In genomic region chr2:204019572-204020501, GRCh38 we compare ENCODE assay signal across 10 cellular contexts.
DNase-seq lines count a peak whose midpoint lies in the region; ATAC-seq and TF ChIP-seq lines count a peak whose summit lies in the region.
"Had no signal": no experiment of that assay in that cellular context is flagged by ENCODE, and none has a peak within 500 bp of the region (broad histone marks: within the 10 kb centered on the region; RNA-seq: fewer than 3 reads in every experiment).

No MANE protein-coding gene starts in this region.

- peaks cover 4% of the 10 kb centered on the region for H3K4me1 ChIP-seq in effector memory CD4-positive, alpha-beta T cell (ENCODE audit: control insufficient read depth, insufficient read depth, low read length, poor library complexity, severe bottlenecking)
- H3K4me1 ChIP-seq in neuronal stem cell (ENCODE audit: control insufficient read depth in 2 of 2, insufficient read depth in 1 of 2, low read depth in 1 of 2, low read length in 2 of 2) = peaks cover under 1 to 4% of the 10 kb centered on the region in 2 donors

- H2BK15ac ChIP-seq in neuronal stem cell (ENCODE audit: low read length) = no peak overlapping the region

- H3K9me3 ChIP-seq in effector memory CD4-positive, alpha-beta T cell (ENCODE audit: control insufficient read depth, low read length) = no peaks in the 10 kb centered on the region
- H3K9me3 ChIP-seq in neuronal stem cell (replicated peaks in 1 of 2; ENCODE audit: control insufficient read depth in 2 of 2, insufficient read depth in 1 of 2, low read depth in 1 of 2, low read length in 2 of 2) = no peaks in the 10 kb centered on the region

- no peak for TF ChIP-seq CTCF in HFFc6 (IDR thresholded peaks at IDR 0.05)

- no peak overlapping the region for H3K9ac ChIP-seq in neuronal stem cell (ENCODE audit: low read depth, low read length, poor library complexity)
- H3K9ac ChIP-seq: parathyroid adenoma had no signal

- no peaks in the 10 kb centered on the region for H3K79me1 ChIP-seq in neuronal stem cell (ENCODE audit: low read depth, low read length)

- no peak overlapping the region for H3K27ac Mint-ChIP-seq in HFFc6
- H3K27ac Mint-ChIP-seq: dendritic cell treated with granulocyte-macrophage colony-stimulating factor and Interleukin-4, amounts not matched to agents 40 ng/mL and 50 ng/mL, for 4 days had no signal

- H3K27ac ChIP-seq in effector memory CD4-positive, alpha-beta T cell (ENCODE audit: insufficient read depth, low read length, poor library complexity, severe bottlenecking) = no peak overlapping the region
- no peak overlapping the region for H3K27ac ChIP-seq in neuronal stem cell (replicated peaks; ENCODE audit: low read length)
- H3K27ac ChIP-seq: parathyroid adenoma had no signal

- no peaks in the 10 kb centered on the region for H3K9me3 Mint-ChIP-seq in HFFc6
- H3K9me3 Mint-ChIP-seq: dendritic cell treated with granulocyte-macrophage colony-stimulating factor and Interleukin-4, amounts not matched to agents 40 ng/mL and 50 ng/mL, for 4 days had no signal

- DNase-seq in GM04504 (ENCODE audit: low read depth) = peak; percentile 3
- DNase-seq in HFFc6 = peak; percentile 50
- peak; percentile 47 for DNase-seq in activated CD4-positive, CD25-positive, alpha-beta regulatory T cell treated with anti-CD3 and anti-CD28 coated beads, Interleukin-2, amount 50 U/mL, for 72 hours
- DNase-seq in kidney tubule cell (ENCODE audit: low spot score) = peak; percentile 90
- no peak for DNase-seq in effector memory CD4-positive, alpha-beta T cell
- no peak for DNase-seq in neuronal stem cell (ENCODE audit: low spot score)
- no peak for DNase-seq in COLO668 (lab: John Stamatoyannopoulos, UW; ENCODE audit: unreplicated experiment)

- H3K36me3 Mint-ChIP-seq in HFFc6 (ENCODE audit: low read depth) = no peaks in the 10 kb centered on the region

- peaks cover 5% of the 10 kb centered on the region; the same call in 1 of the 2 replicates for H3K4me1 Mint-ChIP-seq in HFFc6 (ENCODE audit: low read depth)

- no peak overlapping the region for H3K4me2 ChIP-seq in neuronal stem cell (ENCODE audit: insufficient read depth, low read length, poor library complexity, severe bottlenecking)

- WGBS in neuronal stem cell (ENCODE audit: extremely low coverage in 2 of 2, insufficient read length in 2 of 2, insufficient replicate concordance in 1 of 2), 2 donors = no CpG with 5 or more reads among the region's 6 CpGs

- H3K27me3 ChIP-seq in effector memory CD4-positive, alpha-beta T cell (replicated peaks; ENCODE audit: control insufficient read depth, insufficient read depth, low read length, poor library complexity, severe bottlenecking) = no peaks in the 10 kb centered on the region
- H3K27me3 ChIP-seq in neuronal stem cell (ENCODE audit: control insufficient read depth in 3 of 3, insufficient read depth in 3 of 3, low read depth in 1 of 3, low read length in 3 of 3) = peaks cover 0 to 7% (median 0%) of the 10 kb centered on the region in 3 experiments

- no peak overlapping the region for H2AK5ac ChIP-seq in neuronal stem cell (ENCODE audit: low read depth, low read length)

- no peak overlapping the region for H2BK5ac ChIP-seq in neuronal stem cell (ENCODE audit: low read length)

- no peak overlapping the region for H3K4me3 Mint-ChIP-seq in HFFc6
- H3K4me3 Mint-ChIP-seq: dendritic cell treated with granulocyte-macrophage colony-stimulating factor and Interleukin-4, amounts not matched to agents 40 ng/mL and 50 ng/mL, for 4 days had no signal

- no peak for ATAC-seq in HG03095 (IDR thresholded peaks at IDR 0.05; ENCODE audit: unreplicated experiment)

- no peak overlapping the region for H2BK12ac ChIP-seq in neuronal stem cell (ENCODE audit: low read length)

- no peak overlapping the region for H3K14ac ChIP-seq in neuronal stem cell (ENCODE audit: low read length)

- H3K18ac ChIP-seq in neuronal stem cell (ENCODE audit: low read length) = no peak overlapping the region

- H2BK120ac ChIP-seq in neuronal stem cell (ENCODE audit: low read depth, low read length) = no peak overlapping the region

- no peak overlapping the region for H3K4me3 ChIP-seq in effector memory CD4-positive, alpha-beta T cell (ENCODE audit: insufficient read depth, low read depth, low read length, poor library complexity, severe bottlenecking)
- no peak overlapping the region for H3K4me3 ChIP-seq in neuronal stem cell (ENCODE audit: low read length in 2 of 2)

- H3K36me3 ChIP-seq in effector memory CD4-positive, alpha-beta T cell (ENCODE audit: control insufficient read depth, insufficient read depth, low read length) = no peaks in the 10 kb centered on the region
- no peaks in the 10 kb centered on the region for H3K36me3 ChIP-seq in neuronal stem cell (replicated peaks in 1 of 2; ENCODE audit: control insufficient read depth in 2 of 2, insufficient read depth in 2 of 2, low read length in 2 of 2)

- no peak overlapping the region for H4K8ac ChIP-seq in neuronal stem cell (ENCODE audit: low read depth, low read length)

- no peak overlapping the region for H3K23ac ChIP-seq in neuronal stem cell (ENCODE audit: low read depth, low read length, poor library complexity)

- no peak overlapping the region for H3K4ac ChIP-seq in neuronal stem cell (ENCODE audit: low read length)

- peaks cover 3% of the 10 kb centered on the region; the same call in 1 of the 2 replicates for H3K27me3 Mint-ChIP-seq in HFFc6 (ENCODE audit: insufficient read depth)
- H3K27me3 Mint-ChIP-seq: dendritic cell treated with granulocyte-macrophage colony-stimulating factor and Interleukin-4, amounts not matched to agents 40 ng/mL and 50 ng/mL, for 4 days had no signal

- no peak overlapping the region for H4K91ac ChIP-seq in neuronal stem cell (ENCODE audit: low read depth, low read length, poor library complexity)

- no peak overlapping the region for H2AFZ ChIP-seq in neuronal stem cell (ENCODE audit: low read length)
- H2AFZ ChIP-seq: parathyroid adenoma had no signal

Comparison
In these comparisons a context has a peak if more than half of its experiments do, and no peak if none do; other contexts are left out.
1. DNase-seq: peak in GM04504 (single experiment), HFFc6 (single experiment), activated CD4-positive, CD25-positive, alpha-beta regulatory T cell treated with anti-CD3 and anti-CD28 coated beads, Interleukin-2, amount 50 U/mL, for 72 hours (single experiment) and kidney tubule cell (single experiment); none in effector memory CD4-positive, alpha-beta T cell (0 of 3), neuronal stem cell (single experiment) and COLO668 (single experiment).